In the genomic region with DNA sequence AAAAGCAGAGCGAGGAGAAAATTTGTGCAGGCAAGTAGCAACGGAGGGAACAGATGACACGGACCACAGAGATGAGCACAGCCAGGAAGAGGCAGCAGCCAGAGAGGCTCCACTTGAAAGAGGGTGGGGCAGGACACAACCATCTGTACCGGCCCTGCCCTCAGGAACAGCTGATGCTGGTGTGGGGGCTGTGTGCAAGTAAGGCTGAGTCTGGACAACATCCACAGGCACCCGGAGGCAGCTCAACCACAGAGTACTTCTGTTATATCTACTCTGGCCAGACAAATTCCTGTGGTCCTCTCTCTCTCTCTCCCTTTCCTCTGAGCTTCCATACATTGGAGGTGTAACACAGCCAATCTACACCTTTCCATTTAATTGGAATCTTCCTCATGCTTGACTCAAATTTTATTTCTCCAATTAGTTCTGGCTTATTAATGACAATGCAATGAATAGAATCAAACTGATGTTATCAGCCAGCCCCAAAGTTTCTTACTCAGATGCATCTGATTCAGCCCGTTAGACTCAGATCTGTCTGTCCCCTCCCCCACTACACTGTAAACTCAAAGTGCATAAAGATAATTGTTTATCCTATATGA, we compare ENCODE assay signal across 8 cellular contexts. TPM values are rescaled to one million over a fixed set of nuclear protein-coding genes. Genes with fewer than 3 reads are reported as not detected.
DNase-seq lines count a peak whose midpoint lies in the region; ATAC-seq lines count a peak whose summit lies in the region.

No MANE protein-coding gene starts in this region.

- no peak overlapping the region for H3K9ac ChIP-seq in trophoblast cell (ENCODE audit: low read length)

- H3K9me3 Mint-ChIP-seq in CD8-positive, alpha-beta memory T cell, result peaks cover 0 to 2% (median 0%) of the 10 kb centered on the region in 5 donors

- peaks cover 4% of the 10 kb centered on the region for H3K79me1 ChIP-seq in trophoblast cell (ENCODE audit: low read length)

- H3K27me3 ChIP-seq in SJSA1 (replicated peaks) (no peaks in the 10 kb centered on the region), trophoblast cell (ENCODE audit: insufficient read depth, low read length) (no peaks in the 10 kb centered on the region)
- H3K27me3 ChIP-seq in CD8-positive, alpha-beta memory T cell (ENCODE audit: insufficient read depth, low read length, poor library complexity, severe bottlenecking), result no peaks in the 10 kb centered on the region

- H2AK5ac ChIP-seq in trophoblast cell (ENCODE audit: low read length), result no peak overlapping the region

- H3K9me3 ChIP-seq in SJSA1 (replicated peaks) (no peaks in the 10 kb centered on the region), trophoblast cell (ENCODE audit: insufficient read depth, low read depth, low read length) (no peaks in the 10 kb centered on the region)
- no peaks in the 10 kb centered on the region for H3K9me3 ChIP-seq in CD8-positive, alpha-beta memory T cell (ENCODE audit: low read length)

- no peak overlapping the region for H2AFZ ChIP-seq in trophoblast cell (ENCODE audit: insufficient read depth, low read length, poor library complexity)

- H3K36me3 Mint-ChIP-seq in CD8-positive, alpha-beta memory T cell, result peaks cover 0 to 1% (median 0%) of the 10 kb centered on the region in 3 donors

- H3K4me3 ChIP-seq in SJSA1 (no peak overlapping the region), trophoblast cell (ENCODE audit: low read depth, low read length) (no peak overlapping the region)
- H3K4me3 ChIP-seq in CD8-positive, alpha-beta memory T cell (ENCODE audit: low read length), result no peak overlapping the region

- no peak for ATAC-seq in GM21526 (IDR thresholded peaks at IDR 0.05; ENCODE audit: low FRiP score, unreplicated experiment)

- no peak overlapping the region for H3K14ac ChIP-seq in trophoblast cell (ENCODE audit: low read length)

- H3K27ac Mint-ChIP-seq in CD8-positive, alpha-beta memory T cell, result no peak overlapping the region

- H2BK12ac ChIP-seq in trophoblast cell (ENCODE audit: low read length), result peak overlapping the region; percentile 64

- DNase-seq in GF-D8 (lab: John Stamatoyannopoulos, UW), result peak; percentile 81
- peak; percentile 90 to 97 for DNase-seq in SJSA1 (ENCODE audit: low read depth in 1 of 2, low spot score in 2 of 2)
- peak; percentile 64 for DNase-seq in fibroblast of the conjunctiva (ENCODE audit: low read depth)
- DNase-seq in trophoblast cell, result peak; percentile 26 to 38
- no peak for DNase-seq in COR-L47 (lab: John Stamatoyannopoulos, UW)
- no peak for DNase-seq in CD8-positive, alpha-beta memory T cell
- DNase-seq in activated CD8-positive, alpha-beta memory T cell treated with anti-CD3 and anti-CD28 coated beads, Interleukin-2, amount 50 U/mL, for 4 hours, result no peak

- CTCF ChIA-PET in CD8-positive, alpha-beta memory T cell (lab: Charles Lee), result no interaction called here

- H3K36me3 ChIP-seq in SJSA1 (peaks cover 15% of the 10 kb centered on the region; the same call in 1 of the 2 replicates), trophoblast cell (ENCODE audit: control insufficient read depth in 1 of 2, insufficient read depth in 2 of 2, low read length in 2 of 2) (peaks cover 0 to 2% of the 10 kb centered on the region in 2 experiments)
- no peaks in the 10 kb centered on the region for H3K36me3 ChIP-seq in CD8-positive, alpha-beta memory T cell (ENCODE audit: insufficient read depth, low read length)

- H3K4ac ChIP-seq in trophoblast cell (ENCODE audit: low read depth, low read length), result no peak overlapping the region

- peaks cover 77% of the 10 kb centered on the region for H3K4me1 ChIP-seq in SJSA1 (replicated peaks)
- H3K4me1 ChIP-seq in trophoblast cell (ENCODE audit: control insufficient read depth in 1 of 2, insufficient read depth in 2 of 2, low read length in 2 of 2), result peaks cover 2 to 8% of the 10 kb centered on the region in 2 experiments
- H3K4me1 ChIP-seq in CD8-positive, alpha-beta memory T cell (ENCODE audit: insufficient read depth, low read length), result no peaks in the 10 kb centered on the region

- H3K27ac ChIP-seq in SJSA1, result peak overlapping the region; percentile 31
- peak overlapping the region; percentile 41 for H3K27ac ChIP-seq in trophoblast cell (ENCODE audit: low read depth, low read length)
- no peak overlapping the region for H3K27ac ChIP-seq in CD8-positive, alpha-beta memory T cell (ENCODE audit: low read depth, low read length)

- H3K4me2 ChIP-seq in trophoblast cell (ENCODE audit: low read length), result no peak overlapping the region

- no peak overlapping the region for H4K12ac ChIP-seq in trophoblast cell (ENCODE audit: low read depth, low read length)

- no peak overlapping the region for H3K18ac ChIP-seq in trophoblast cell (ENCODE audit: low read length)

- POLR2A ChIA-PET in CD8-positive, alpha-beta memory T cell (lab: Charles Lee), result no interaction called here

- no peak overlapping the region for H3K4me3 Mint-ChIP-seq in CD8-positive, alpha-beta memory T cell

- no peak overlapping the region for H2BK5ac ChIP-seq in trophoblast cell (ENCODE audit: low read depth, low read length, poor library complexity)

- H2BK120ac ChIP-seq in trophoblast cell (ENCODE audit: insufficient read depth, low read length, poor library complexity), result no peak overlapping the region

- no peak overlapping the region for H4K8ac ChIP-seq in trophoblast cell (ENCODE audit: low read depth, low read length)

- peaks cover 0 to 25% of the 10 kb centered on the region in 2 donors for H3K27me3 Mint-ChIP-seq in CD8-positive, alpha-beta memory T cell

- H4K91ac ChIP-seq in trophoblast cell (ENCODE audit: low read depth, low read length), result no peak overlapping the region

- H3K4me1 Mint-ChIP-seq in CD8-positive, alpha-beta memory T cell, result no peaks in the 10 kb centered on the region

- no peak overlapping the region for H3K23ac ChIP-seq in trophoblast cell (ENCODE audit: low read length)

- H3K79me2 ChIP-seq in trophoblast cell (ENCODE audit: control insufficient read depth, insufficient read depth, low read length, poor library complexity), result no peaks in the 10 kb centered on the region

- WGBS in trophoblast cell (ENCODE audit: extremely low coverage, insufficient coverage, insufficient read length), result no CpG with 5 or more reads among the region's 6 CpGs

RNA-seq across cellular contexts. Expression of a gene that starts 24.9 kb away (rescaled TPM):
- 31.5 and 52.7 TPM in 2 replicates for total RNA-seq in SJSA1 (2014; rRNA removed; shearing (Covaris generic))
- 53.4 and 54.2 TPM in 2 replicates for polyA plus RNA-seq in trophoblast cell (2013)
- total RNA-seq in CD8-positive, alpha-beta memory T cell, result under 1 TPM; 0.18 to 0.60 TPM
- polyA plus RNA-seq in CD8-positive, alpha-beta memory T cell, result 0.12 TPM

Comparison
In these comparisons a context has a peak if more than half of its experiments do, and no peak if none do; other contexts are left out.
1. DNase-seq: peak in GF-D8 (single experiment), SJSA1 (2 of 2), fibroblast of the conjunctiva (single experiment) and trophoblast cell (2 of 2); none in COR-L47 (single experiment), CD8-positive, alpha-beta memory T cell (0 of 5) and activated CD8-positive, alpha-beta memory T cell treated with anti-CD3 and anti-CD28 coated beads, Interleukin-2, amount 50 U/mL, for 4 hours (single experiment).
2. RNA of a gene that starts 24.9 kb away (total RNA-seq): 31.5 to 52.7 TPM in SJSA1; 0.18 to 0.60 TPM in CD8-positive, alpha-beta memory T cell; every median in the first group is over 10 times any median in the second.